ENCODE assay signal across 8 cellular contexts in genomic region chr14:105087308-105087962, GRCh38. TPM values are rescaled to one million over a fixed set of nuclear protein-coding genes. Genes with fewer than 3 reads are reported as not detected.
DNase-seq lines count a peak whose midpoint lies in the region; ATAC-seq, FAIRE-seq and TF ChIP-seq lines count a peak whose summit lies in the region.

No MANE protein-coding gene starts in this region.

- FAIRE-seq in kidney (lab: Jason Lieb, UNC) = no peak

- H3K4me3 Mint-ChIP-seq in activated CD4-positive, alpha-beta T cell treated with anti-CD3 and anti-CD28 coated beads, Interleukin-2, amount 10 ng/mL, durations not matched to agents 7 days and 5 days = peak overlapping the region; percentile 64
- H3K4me3 Mint-ChIP-seq in MCF 10A (ENCODE audit: unreplicated experiment) = peak overlapping the region; percentile 77

- ATAC-seq in GM19324 (IDR thresholded peaks at IDR 0.05; ENCODE audit: low FRiP score, unreplicated experiment) = no peak
- ATAC-seq in GM21526 (IDR thresholded peaks at IDR 0.05; ENCODE audit: low FRiP score, unreplicated experiment) = no peak

- BruUV-seq in MCF 10A (replicated peaks; lab: Mats Ljungman, UMichigan) = no TSS peak

- peaks cover 14% of the 10 kb centered on the region for H3K27me3 Mint-ChIP-seq in activated CD4-positive, alpha-beta T cell treated with anti-CD3 and anti-CD28 coated beads, Interleukin-2, amount 10 ng/mL, durations not matched to agents 7 days and 5 days
- H3K27me3 Mint-ChIP-seq in MCF 10A (ENCODE audit: insufficient read depth, unreplicated experiment) = peaks cover 21% of the 10 kb centered on the region

- H3K36me3 Mint-ChIP-seq in activated CD4-positive, alpha-beta T cell treated with anti-CD3 and anti-CD28 coated beads, Interleukin-2, amount 10 ng/mL, durations not matched to agents 7 days and 5 days (ENCODE audit: low read depth) = no peaks in the 10 kb centered on the region
- H3K36me3 Mint-ChIP-seq in MCF 10A (ENCODE audit: insufficient read depth, unreplicated experiment) = peaks cover 34% of the 10 kb centered on the region

- POLR2A ChIA-PET in activated CD4-positive, alpha-beta T cell treated with anti-CD3 and anti-CD28 coated beads, Interleukin-2, amount 10 ng/mL, durations not matched to agents 7 days and 5 days (lab: Charles Lee) = no interaction called here
- POLR2A ChIA-PET in MCF 10A (lab: Yijun Ruan, JAX) = interaction anchor here (0.6 to 6.6 kb wide), 25 partner anchors 10 to 356 kb away, joined by 3 to 79 read pairs (median 4); partner anchors contain the start of genes BRF1, CEP170B and JAG2

- CTCF ChIA-PET in activated CD4-positive, alpha-beta T cell treated with anti-CD3 and anti-CD28 coated beads, Interleukin-2, amount 10 ng/mL, durations not matched to agents 7 days and 5 days (lab: Charles Lee) = interaction anchor here (1.4 to 5.4 kb wide), 7 partner anchors 8 to 112 kb away, joined by 3 to 50 read pairs (median 7); partner anchors contain the start of gene GPR132
- CTCF ChIA-PET in MCF 10A (lab: Yijun Ruan, JAX) = interaction anchor here (0.6 to 2.6 kb wide), 13 partner anchors 10 to 264 kb away, joined by 3 to 12 read pairs (median 3); no protein-coding TSS in a partner anchor

- H3K4me3 ChIP-seq in kidney (ENCODE audit: low read length in 2 of 2) = no peak overlapping the region

- TF ChIP-seq CTCF in MCF 10A (IDR thresholded peaks at IDR 0.05; ENCODE audit: unreplicated experiment) = no peak
- TF ChIP-seq CTCF in kidney (IDR thresholded peaks at IDR 0.05; ENCODE audit: borderline replicate concordance, extremely low read depth, insufficient read depth) = no peak

- peak overlapping the region in 1 of 2 donors; percentile 22 for H3K27ac ChIP-seq in kidney (ENCODE audit: low read depth in 2 of 2, low read length in 2 of 2)

- intact Hi-C loops in MCF 10A (cut with micrococcal nuclease) (loop anchor here (2.0 kb wide), 1 partner anchor 115 kb away; no protein-coding TSS in a partner anchor), kidney (cut with DNase I) (no loop called here)

- no peaks in the 10 kb centered on the region for H3K9me3 Mint-ChIP-seq in activated CD4-positive, alpha-beta T cell treated with anti-CD3 and anti-CD28 coated beads, Interleukin-2, amount 10 ng/mL, durations not matched to agents 7 days and 5 days
- H3K9me3 Mint-ChIP-seq in MCF 10A (ENCODE audit: unreplicated experiment) = no peaks in the 10 kb centered on the region

- H3K27ac Mint-ChIP-seq in activated CD4-positive, alpha-beta T cell treated with anti-CD3 and anti-CD28 coated beads, Interleukin-2, amount 10 ng/mL, durations not matched to agents 7 days and 5 days = no peak overlapping the region
- no peak overlapping the region for H3K27ac Mint-ChIP-seq in MCF 10A (ENCODE audit: low read depth, unreplicated experiment)

- H3K36me3 ChIP-seq in kidney (ENCODE audit: control insufficient read depth in 1 of 2, insufficient read depth in 2 of 2, low read length in 2 of 2) = no peaks in the 10 kb centered on the region

- peaks cover 8 to 36% of the 10 kb centered on the region in 2 donors for H3K4me1 ChIP-seq in kidney (ENCODE audit: control insufficient read depth in 1 of 2, insufficient read depth in 1 of 2, low read depth in 1 of 2, low read length in 2 of 2)

- no peaks in the 10 kb centered on the region for H3K9me3 ChIP-seq in kidney (ENCODE audit: control insufficient read depth in 1 of 2, low read length in 2 of 2)

- DNase-seq in activated CD4-positive, alpha-beta T cell treated with anti-CD3 and anti-CD28 coated beads, Interleukin-2, amount 10 ng/mL, durations not matched to agents 7 days and 5 days = no peak
- no peak for DNase-seq in activated CD4-positive, alpha-beta T cell treated with anti-CD3 and anti-CD28 coated beads for 4 hours
- peak; percentile 51 for DNase-seq in M059J (ENCODE audit: low read depth)
- DNase-seq in MCF 10A (ENCODE audit: unreplicated experiment) = peak; percentile 84
- peak; percentile 91 for DNase-seq in kidney
- peak; percentile 10 for DNase-seq in stimulated activated naive CD4-positive, alpha-beta T cell treated with Interleukin-2 at 50 U/mL for 16 hours (lab: John Stamatoyannopoulos, UW)

- peaks cover 22% of the 10 kb centered on the region for H3K4me1 Mint-ChIP-seq in activated CD4-positive, alpha-beta T cell treated with anti-CD3 and anti-CD28 coated beads, Interleukin-2, amount 10 ng/mL, durations not matched to agents 7 days and 5 days
- H3K4me1 Mint-ChIP-seq in MCF 10A (ENCODE audit: insufficient read depth, unreplicated experiment) = peaks cover 29% of the 10 kb centered on the region

- peak overlapping the region in 1 of 2 donors; percentile 34 for H3K9ac ChIP-seq in kidney (ENCODE audit: low read length in 2 of 2)

RNA-seq across cellular contexts. Expression of gene GPR132, which starts 22.2 kb away (rescaled TPM):
- total RNA-seq in activated CD4-positive, alpha-beta T cell treated with anti-CD3 and anti-CD28 coated beads, Interleukin-2, amount 10 ng/mL, durations not matched to agents 7 days and 5 days = 10 to 100 TPM; 44.2 to 46.6 TPM
- total RNA-seq in M059J (2014; rRNA removed; shearing (Covaris generic)) = 0.44 TPM in 1 of 2 replicates, not detected in the other
- total RNA-seq in MCF 10A (2022) (0.42 TPM in 1 of 2 replicates, not detected in the other), kidney (4.2 TPM)
- 0.17 TPM for polyA plus RNA-seq in kidney (ENCODE audit: insufficient read depth, low read depth, low replicate concordance)

Comparison
In these comparisons a context has a peak if more than half of its experiments do, and no peak if none do; other contexts are left out.
1. DNase-seq: peak in M059J (single experiment), MCF 10A (single experiment), kidney (single experiment) and stimulated activated naive CD4-positive, alpha-beta T cell treated with Interleukin-2 at 50 U/mL for 16 hours (single experiment); none in activated CD4-positive, alpha-beta T cell treated with anti-CD3 and anti-CD28 coated beads, Interleukin-2, amount 10 ng/mL, durations not matched to agents 7 days and 5 days (single experiment) and activated CD4-positive, alpha-beta T cell treated with anti-CD3 and anti-CD28 coated beads for 4 hours (0 of 2).